ENCODE assay signal across 8 cellular contexts in the genomic region with DNA sequence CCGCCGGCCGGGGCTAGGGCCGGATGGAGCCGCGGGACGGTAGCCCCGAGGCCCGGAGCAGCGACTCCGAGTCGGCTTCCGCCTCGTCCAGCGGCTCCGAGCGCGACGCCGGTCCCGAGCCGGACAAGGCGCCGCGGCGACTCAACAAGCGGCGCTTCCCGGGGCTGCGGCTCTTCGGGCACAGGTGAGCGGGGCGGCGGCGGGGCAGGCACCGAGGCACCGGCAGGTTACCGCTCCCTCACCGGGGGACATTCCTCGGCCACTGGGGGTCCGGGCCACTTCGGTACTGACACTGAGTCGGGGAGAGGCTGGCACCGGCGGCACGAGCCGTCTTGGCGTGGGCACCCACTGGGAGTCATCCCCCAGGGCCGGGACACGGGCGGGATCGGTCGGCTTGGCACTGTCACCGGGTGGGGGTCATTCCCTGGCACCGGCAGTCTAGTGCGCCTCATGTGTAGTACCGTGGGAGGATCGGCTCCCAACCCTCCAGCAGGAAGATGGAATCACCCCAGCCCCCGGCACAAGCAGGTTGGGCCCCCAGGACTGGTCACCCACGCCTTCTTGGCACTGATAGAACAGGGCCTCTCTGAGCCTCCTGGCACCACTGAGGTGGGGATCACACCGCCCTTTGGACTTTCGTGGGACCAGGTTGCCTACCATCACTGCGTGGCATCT. TPM values are rescaled to one million over a fixed set of nuclear protein-coding genes. Genes with fewer than 3 reads are reported as not detected.
DNase-seq lines count a peak whose midpoint lies in the region; ATAC-seq lines count a peak whose summit lies in the region.

No MANE protein-coding gene starts in this region.

- H3K4me1 Mint-ChIP-seq in activated naive CD8-positive, alpha-beta T cell treated with anti-CD3 and anti-CD28 coated beads, Interleukin-2, amount 50 U/mL, for 24 hours, result peaks cover 82% of the 10 kb centered on the region
- peaks cover 65 to 70% of the 10 kb centered on the region in 2 donors for H3K4me1 Mint-ChIP-seq in immature natural killer cell
- H3K4me1 Mint-ChIP-seq in stimulated activated naive CD8-positive, alpha-beta T cell treated with anti-CD3 and anti-CD28 coated beads, Interleukin-15, Interleukin-2, amounts not matched to agents 100 ng/mL and 50 ng/mL, for 24 hours (ENCODE audit: low read depth), result peaks cover 73% of the 10 kb centered on the region

- H3K27ac Mint-ChIP-seq in activated naive CD8-positive, alpha-beta T cell treated with anti-CD3 and anti-CD28 coated beads, Interleukin-2, amount 50 U/mL, for 24 hours, result peak overlapping the region; percentile 93
- peak overlapping the region; percentile 91 to 98 (median 96) for H3K27ac Mint-ChIP-seq in immature natural killer cell
- H3K27ac Mint-ChIP-seq in stimulated activated naive CD8-positive, alpha-beta T cell treated with anti-CD3 and anti-CD28 coated beads, Interleukin-15, Interleukin-2, amounts not matched to agents 100 ng/mL and 50 ng/mL, for 24 hours, result peak overlapping the region; percentile 95

- peaks cover 79% of the 10 kb centered on the region for H3K4me1 ChIP-seq in HUES6 (ENCODE audit: control insufficient read depth, insufficient read depth, low read length)

- peaks cover 3% of the 10 kb centered on the region for H3K36me3 Mint-ChIP-seq in activated naive CD8-positive, alpha-beta T cell treated with anti-CD3 and anti-CD28 coated beads, Interleukin-2, amount 50 U/mL, for 24 hours (ENCODE audit: low read depth)
- peaks cover 0 to 10% (median 0%) of the 10 kb centered on the region in 3 donors for H3K36me3 Mint-ChIP-seq in immature natural killer cell
- peaks cover 7% of the 10 kb centered on the region for H3K36me3 Mint-ChIP-seq in stimulated activated naive CD8-positive, alpha-beta T cell treated with anti-CD3 and anti-CD28 coated beads, Interleukin-15, Interleukin-2, amounts not matched to agents 100 ng/mL and 50 ng/mL, for 24 hours (ENCODE audit: low read depth)

- H3K9me3 Mint-ChIP-seq in activated naive CD8-positive, alpha-beta T cell treated with anti-CD3 and anti-CD28 coated beads, Interleukin-2, amount 50 U/mL, for 24 hours, result no peaks in the 10 kb centered on the region
- no peaks in the 10 kb centered on the region for H3K9me3 Mint-ChIP-seq in immature natural killer cell
- no peaks in the 10 kb centered on the region for H3K9me3 Mint-ChIP-seq in stimulated activated naive CD8-positive, alpha-beta T cell treated with anti-CD3 and anti-CD28 coated beads, Interleukin-15, Interleukin-2, amounts not matched to agents 100 ng/mL and 50 ng/mL, for 24 hours

- H3K36me3 ChIP-seq in HUES6 (ENCODE audit: control insufficient read depth, insufficient read depth, low read length), result no peaks in the 10 kb centered on the region

- DNase-seq in GM03348 (ENCODE audit: low spot score) (peak; percentile 49), immature natural killer cell (no peak), HPDE6-E6E7 (ENCODE audit: extremely low spot score) (no peak), NAMALWA (ENCODE audit: low spot score) (no peak)
- no peak for DNase-seq in activated naive CD8-positive, alpha-beta T cell treated with anti-CD3 and anti-CD28 coated beads, Interleukin-2, amount 50 U/mL, for 24 hours

- H3K9me3 ChIP-seq in HUES6 (ENCODE audit: control insufficient read depth, insufficient read depth, low read depth, low read length), result no peaks in the 10 kb centered on the region

- H3K27me3 Mint-ChIP-seq in activated naive CD8-positive, alpha-beta T cell treated with anti-CD3 and anti-CD28 coated beads, Interleukin-2, amount 50 U/mL, for 24 hours, result peaks cover 2% of the 10 kb centered on the region
- peaks cover 15 to 34% (median 24%) of the 10 kb centered on the region in 3 donors for H3K27me3 Mint-ChIP-seq in immature natural killer cell (ENCODE audit: low read depth in 3 of 3)
- no peaks in the 10 kb centered on the region for H3K27me3 Mint-ChIP-seq in stimulated activated naive CD8-positive, alpha-beta T cell treated with anti-CD3 and anti-CD28 coated beads, Interleukin-15, Interleukin-2, amounts not matched to agents 100 ng/mL and 50 ng/mL, for 24 hours

- H3K4me3 ChIP-seq in HUES6 (ENCODE audit: low read depth, low read length), result peak overlapping the region; percentile 93

- peak overlapping the region; percentile 89 for H3K4me3 Mint-ChIP-seq in activated naive CD8-positive, alpha-beta T cell treated with anti-CD3 and anti-CD28 coated beads, Interleukin-2, amount 50 U/mL, for 24 hours
- peak overlapping the region; percentile 95 to 99 (median 97) for H3K4me3 Mint-ChIP-seq in immature natural killer cell
- peak overlapping the region; percentile 93 for H3K4me3 Mint-ChIP-seq in stimulated activated naive CD8-positive, alpha-beta T cell treated with anti-CD3 and anti-CD28 coated beads, Interleukin-15, Interleukin-2, amounts not matched to agents 100 ng/mL and 50 ng/mL, for 24 hours

- H3K9ac ChIP-seq in HUES6 (ENCODE audit: low read length), result peak overlapping the region; percentile 76

- peaks cover 12% of the 10 kb centered on the region for H3K27me3 ChIP-seq in HUES6 (ENCODE audit: control insufficient read depth, insufficient read depth, low read length)

- H3K27ac ChIP-seq in HUES6 (ENCODE audit: low read depth, low read length), result no peak overlapping the region

- no peak for ATAC-seq in activated naive CD8-positive, alpha-beta T cell treated with anti-CD3 and anti-CD28 coated beads, Interleukin-2, amount 50 U/mL, for 24 hours
- ATAC-seq in HG02938 (IDR thresholded peaks at IDR 0.05; ENCODE audit: unreplicated experiment), result no peak

RNA-seq across cellular contexts. Expression of a gene that starts 0.5 kb away (rescaled TPM):
- polyA plus RNA-seq in immature natural killer cell, result 100 to 1,000 TPM in 1 of 3 donors, 10 to 100 TPM in 2; 40.7 to 120 (median 63.6) TPM

RNA-seq across cellular contexts. Expression of a gene that starts 33.7 kb away (rescaled TPM):
- polyA plus RNA-seq in immature natural killer cell, result under 1 TPM in 1 of 3 donors, not detected in 2; 0.44 TPM

RNA-seq across cellular contexts. Expression of a gene that starts 43.8 kb away (rescaled TPM):
- under 1 TPM in 2 of 3 donors, not detected in 1; 0.31 to 0.51 TPM for polyA plus RNA-seq in immature natural killer cell
